ENCODE assay signal across 20 cellular contexts in the genomic region with DNA sequence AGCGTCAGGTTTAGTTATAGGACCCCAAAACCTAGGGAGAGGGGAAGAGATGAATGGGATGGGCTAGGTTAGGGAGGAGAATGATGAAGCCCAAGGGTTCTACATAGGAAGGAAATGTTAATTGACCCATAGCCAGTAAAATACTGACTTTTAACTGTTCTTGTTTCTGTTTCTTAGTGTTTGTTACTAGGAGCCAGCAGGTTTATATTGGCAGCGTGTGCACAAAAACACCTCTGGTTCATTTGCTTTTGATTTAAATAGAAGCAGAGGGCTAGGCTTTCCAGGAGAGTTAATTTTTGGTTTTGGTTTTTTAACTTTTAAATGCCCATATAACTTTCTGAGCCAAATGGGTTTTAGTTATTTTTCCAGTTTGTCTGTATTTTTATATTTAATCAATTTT. TPM values are rescaled to one million over a fixed set of nuclear protein-coding genes. Genes with fewer than 3 reads are reported as not detected.
DNase-seq lines count a peak whose midpoint lies in the region; ATAC-seq, FAIRE-seq and TF ChIP-seq lines count a peak whose summit lies in the region.
"Had no signal": no experiment of that assay in that cellular context is flagged by ENCODE, and none has a peak within 500 bp of the region (broad histone marks: within the 10 kb centered on the region; RNA-seq: fewer than 3 reads in every experiment).

No MANE protein-coding gene starts in this region.

- H3K4me1 ChIP-seq in right lobe of liver: peaks cover 0 to 46% (median 19%) of the 10 kb centered on the region in 4 donors
- peaks cover 42% of the 10 kb centered on the region for H3K4me1 ChIP-seq in HepG2 (ENCODE audit: insufficient read depth, low read length)
- H3K4me1 ChIP-seq in smooth muscle cell (ENCODE audit: low read depth): peaks cover 30% of the 10 kb centered on the region

- H4K20me1 ChIP-seq in HepG2 (ENCODE audit: insufficient read depth, low read length): peaks cover 10% of the 10 kb centered on the region
- H4K20me1 ChIP-seq in smooth muscle cell (ENCODE audit: low read depth): peaks cover 96% of the 10 kb centered on the region

- H3K4me2 ChIP-seq in HepG2 (ENCODE audit: low read depth, low read length) (no peak overlapping the region), smooth muscle cell (no peak overlapping the region)
- H3K4me2 ChIP-seq: A549 had no signal

- H3K27me3 ChIP-seq in right lobe of liver: no peaks in the 10 kb centered on the region
- no peaks in the 10 kb centered on the region for H3K27me3 ChIP-seq in HepG2 (ENCODE audit: control insufficient read depth in 1 of 2, insufficient read depth in 2 of 2, low read length in 2 of 2)
- no peaks in the 10 kb centered on the region for H3K27me3 ChIP-seq in smooth muscle cell (ENCODE audit: low read depth)
- H3K27me3 ChIP-seq: SJCRH30 had no signal

- FAIRE-seq in HepG2 (lab: Jason Lieb, UNC): no peak
- FAIRE-seq: A549 had no signal

- TF ChIP-seq EP300 in HepG2 (IDR thresholded peaks at IDR 0.05; ENCODE audit: low read depth in 2 of 2, low read length in 2 of 2) (no peak), HepG2 (CRISPR knock-in tag; IDR thresholded peaks at IDR 0.05; ENCODE audit: borderline replicate concordance) (no peak)

- no peak overlapping the region for H2AFZ ChIP-seq in HepG2 (ENCODE audit: low read length)
- H2AFZ ChIP-seq in smooth muscle cell (ENCODE audit: low read depth): no peak overlapping the region

- DNase-seq in right lobe of liver: no peak
- no peak for DNase-seq in HepG2 (ENCODE audit: low spot score)
- DNase-seq in dermis blood vessel endothelial cell: peak; percentile 3
- no peak for DNase-seq in smooth muscle cell (lab: John Stamatoyannopoulos, UW; ENCODE audit: unreplicated experiment)
- no peak for DNase-seq in NOMO-1 (lab: John Stamatoyannopoulos, UW; ENCODE audit: unreplicated experiment in 2 of 2)
- no peak for DNase-seq in medulla oblongata (ENCODE audit: extremely low spot score)
- DNase-seq: DMS79; KG1; NCI-H1105 treated with DMSO at 0.1 percent for 48 hours; NCI-H2029 treated with DMSO at 0.1 percent for 48 hours; NCI-H2171; NCI-H345; NCI-H524; NCI-H774; NK-92 treated with Interleukin-12 subunit alpha and Interleukin-12 subunit beta, amount 100 ng/mL, for 24 hours; SJCRH30 had no signal

- no peaks in the 10 kb centered on the region for H3K9me3 ChIP-seq in right lobe of liver
- H3K9me3 ChIP-seq in HepG2 (ENCODE audit: low read length): no peaks in the 10 kb centered on the region
- no peaks in the 10 kb centered on the region for H3K9me3 ChIP-seq in smooth muscle cell (replicated peaks; ENCODE audit: low read depth)
- H3K9me3 ChIP-seq: A549, HAP-1, SJCRH30 had no signal

- H3K4me3 ChIP-seq in right lobe of liver (no peak overlapping the region), HepG2 (replicated peaks in 1 of 3; ENCODE audit: insufficient read depth in 1 of 3, low read depth in 2 of 3, low read length in 3 of 3) (no peak overlapping the region), smooth muscle cell (no peak overlapping the region)
- H3K4me3 ChIP-seq: A549, HAP-1, SJCRH30 had no signal

- in situ Hi-C loops in HepG2 (cut with HindIII; ENCODE audit: extremely low pct_ligation_motif_present, low pct_unique_long_range_greater_than_20kb): no loop called here

- H3K9ac ChIP-seq in HepG2 (ENCODE audit: insufficient read depth, low read depth, low read length) (no peak overlapping the region), smooth muscle cell (ENCODE audit: low read depth) (no peak overlapping the region)

- peak in 3 of 4 donors; percentile 15 to 34 (median 34) for ATAC-seq in right lobe of liver
- ATAC-seq in HepG2: no peak
- no peak for ATAC-seq in GM18870 (IDR thresholded peaks at IDR 0.05; ENCODE audit: unreplicated experiment)
- ATAC-seq: A549, Panc1 had no signal

- POLR2A ChIA-PET in HepG2 (lab: Yijun Ruan, JAX): no interaction called here

- no TSS peak for BruUV-seq in HepG2 (replicated peaks; lab: Mats Ljungman, UMichigan)

- peaks cover 19% of the 10 kb centered on the region for H3F3A ChIP-seq in smooth muscle cell (ENCODE audit: low read depth)

- H3K79me2 ChIP-seq in HepG2 (ENCODE audit: insufficient read depth, low read length): peaks cover 45% of the 10 kb centered on the region
- peaks cover 93% of the 10 kb centered on the region for H3K79me2 ChIP-seq in smooth muscle cell (ENCODE audit: low read depth)

- WGBS in right lobe of liver (ENCODE audit: insufficient coverage, low coverage, low lambda C conversion rate, missing lambda C conversion rate): 27% methylated on average over 2 of the region's 2 CpGs
- WGBS in HepG2 (ENCODE audit: low lambda C conversion rate): 93% methylated on average over 2 of the region's 2 CpGs
- 92% methylated on average over 2 of the region's 2 CpGs for WGBS in smooth muscle cell (ENCODE audit: low lambda C conversion rate)

- no peak for TF ChIP-seq RAD21 in HepG2 (CRISPR knock-in tag; IDR thresholded peaks at IDR 0.05)

- H3K27ac ChIP-seq in right lobe of liver: no peak overlapping the region
- no peak overlapping the region for H3K27ac ChIP-seq in HepG2 (ENCODE audit: extremely low read length, insufficient read depth, low read length)
- peak overlapping the region; percentile 81 for H3K27ac ChIP-seq in smooth muscle cell (ENCODE audit: low read depth)
- H3K27ac ChIP-seq: SJCRH30 had no signal

- H3K36me3 ChIP-seq in right lobe of liver (peaks cover 0 to 33% (median 9%) of the 10 kb centered on the region in 4 donors), HepG2 (replicated peaks in 1 of 2; ENCODE audit: control insufficient read depth in 1 of 2, insufficient read depth in 2 of 2, low read length in 2 of 2) (peaks cover 2 to 39% of the 10 kb centered on the region in 2 experiments), smooth muscle cell (ENCODE audit: low read depth) (peaks cover 23% of the 10 kb centered on the region)

- intact Hi-C loops in right lobe of liver (cut with DNase I) (no loop called here), HepG2 (cut with micrococcal nuclease; ENCODE audit: unreplicated experiment) (no loop called here)

- no peak for TF ChIP-seq CTCF in right lobe of liver (IDR thresholded peaks at IDR 0.05)
- no peak for TF ChIP-seq CTCF in HepG2 (CRISPR knock-in tag; IDR thresholded peaks at IDR 0.05)
- TF ChIP-seq CTCF in smooth muscle cell (IDR thresholded peaks at IDR 0.05; ENCODE audit: borderline replicate concordance, insufficient read depth, poor library complexity, severe bottlenecking): no peak

- CTCF ChIA-PET in HepG2 (lab: Yijun Ruan, JAX; ENCODE audit: low intra/inter-chr PET ratio, low total read pairs): no interaction called here

- TF ChIP-seq POLR2A in right lobe of liver (IDR thresholded peaks at IDR 0.05): no peak
- no peak for TF ChIP-seq POLR2A in HepG2 (IDR thresholded peaks at IDR 0.05; ENCODE audit: insufficient read depth in 1 of 2, low read depth in 2 of 2, low read length in 2 of 2)

TF ChIP-seq in HepG2, 621 proteins besides CTCF, POLR2A, EP300 and RAD21 (continues in another document):
- TF ChIP-seq, protein P1, sequence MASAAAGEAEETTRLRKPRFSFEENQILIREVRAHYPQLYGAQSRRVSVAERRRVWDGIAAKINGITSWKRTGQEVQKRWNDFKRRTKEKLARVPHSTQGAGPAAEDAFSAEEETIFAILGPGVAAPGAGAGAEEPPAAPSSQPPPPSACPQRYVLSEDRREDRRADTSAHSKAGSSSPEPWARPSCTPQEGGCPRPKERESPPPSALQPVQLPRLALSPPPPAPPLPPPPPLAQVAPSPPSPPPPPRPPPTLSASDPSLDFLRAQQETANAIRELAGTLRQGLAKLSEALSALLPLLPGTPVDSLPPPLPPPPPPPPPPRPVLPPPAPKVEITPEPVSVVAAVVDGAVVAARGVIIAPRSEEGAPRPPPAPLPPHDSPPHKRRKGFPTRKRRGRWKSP (CRISPR knock-in tag; IDR thresholded peaks at IDR 0.05): no peak
- TF ChIP-seq, protein P2, sequence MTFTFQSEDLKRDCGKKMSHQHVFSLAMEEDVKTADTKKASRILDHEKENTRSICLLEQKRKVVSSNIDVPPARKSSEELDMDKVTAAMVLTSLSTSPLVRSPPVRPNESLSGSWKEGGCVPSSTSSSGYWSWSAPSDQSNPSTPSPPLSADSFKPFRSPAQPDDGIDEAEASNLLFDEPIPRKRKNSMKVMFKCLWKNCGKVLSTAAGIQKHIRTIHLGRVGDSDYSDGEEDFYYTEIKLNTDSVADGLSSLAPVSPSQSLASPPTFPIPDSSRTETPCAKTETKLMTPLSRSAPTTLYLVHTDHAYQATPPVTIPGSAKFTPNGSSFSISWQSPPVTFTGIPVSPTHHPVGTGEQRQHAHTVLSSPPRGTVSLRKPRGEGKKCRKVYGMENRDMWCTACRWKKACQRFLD (CRISPR knock-in tag; IDR thresholded peaks at IDR 0.05; ENCODE audit: borderline replicate concordance): no peak
- TF ChIP-seq KMT2A (CRISPR knock-in tag; IDR thresholded peaks at IDR 0.05): no peak
- no peak for TF ChIP-seq MTA1 (CRISPR knock-in tag; IDR thresholded peaks at IDR 0.05; ENCODE audit: borderline replicate concordance)

RNA-seq across cellular contexts. Expression of a gene that starts 8.0 kb away (rescaled TPM):
- total RNA-seq in right lobe of liver: 10 to 100 TPM; 39.2 to 63.8 (median 47.4) TPM
- total RNA-seq in HepG2 (2016; rRNA removed; fragmentation: Illumina TruSeq; extraction: Trizol): 98.9 and 177 TPM in 2 replicates
- 15.4 and 20.0 TPM in 2 replicates for total RNA-seq in HepG2 (2016; cell fraction: cytosol; rRNA removed; fragmentation: Illumina TruSeq; extraction: Trizol; ENCODE audit: low read depth)
- 99.7 and 175 TPM in 2 replicates for total RNA-seq in HepG2 (2016; cell fraction: insoluble cytoplasmic fraction; rRNA removed; fragmentation: Illumina TruSeq; extraction: Trizol)
- 41.7 and 45.4 TPM in 2 replicates for total RNA-seq in HepG2 (2016; cell fraction: membrane; rRNA removed; fragmentation: Illumina TruSeq; extraction: Trizol)
- total RNA-seq in HepG2 (2016; cell fraction: nucleus; rRNA removed; fragmentation: Illumina TruSeq; extraction: Trizol): 83.0 and 86.5 TPM in 2 replicates
- 78.8 and 95.2 TPM in 2 replicates for polyA plus RNA-seq in HepG2 (2011; rRNA removed)
- 51.1 and 75.1 TPM in 2 replicates for polyA plus RNA-seq in HepG2 (2011; cell fraction: cytosol; rRNA removed)
- polyA plus RNA-seq in HepG2 (2011; cell fraction: nucleus; rRNA removed): 20.4 and 20.8 TPM in 2 replicates
- 60.1 and 77.8 TPM in 2 replicates for polyA plus RNA-seq in HepG2 (2012)
- polyA plus RNA-seq in HepG2 (2016; cell fraction: cytosol; fragmentation: Illumina TruSeq; extraction: Trizol; ENCODE audit: low read depth): 5.9 and 6.6 TPM in 2 replicates
- 137 and 142 TPM in 2 replicates for polyA plus RNA-seq in HepG2 (2016; cell fraction: insoluble cytoplasmic fraction; fragmentation: Illumina TruSeq; extraction: Trizol; ENCODE audit: low read depth)
- 15.0 and 16.7 TPM in 2 replicates for polyA plus RNA-seq in HepG2 (2016; cell fraction: membrane; fragmentation: Illumina TruSeq; extraction: Trizol; ENCODE audit: low read depth)
- polyA plus RNA-seq in HepG2 (2016; cell fraction: nucleus; fragmentation: Illumina TruSeq; extraction: Trizol; ENCODE audit: insufficient read depth, low read depth): 48.0 and 52.6 TPM in 2 replicates
- polyA minus RNA-seq in HepG2 (2011; rRNA and poly(A)+ RNA removed; ENCODE audit: low replicate concordance): 114 and 126 TPM in 2 replicates
- polyA minus RNA-seq in HepG2 (2011; cell fraction: cytosol; rRNA and poly(A)+ RNA removed): 36.9 and 45.1 TPM in 2 replicates
- 152 and 235 TPM in 2 replicates for polyA minus RNA-seq in HepG2 (2011; cell fraction: nucleus; rRNA and poly(A)+ RNA removed)
- 77.6 and 88.8 TPM in 2 replicates for total RNA-seq in dermis blood vessel endothelial cell
- 81.6 and 112 TPM in 2 replicates for total RNA-seq in smooth muscle cell
- 71.0 and 80.4 TPM in 2 replicates for polyA plus RNA-seq in smooth muscle cell

Comparison
In these comparisons a context has a peak if more than half of its experiments do, and no peak if none do; other contexts are left out.
1. ATAC-seq: peak in right lobe of liver (3 of 4); none in HepG2 (single experiment) and GM18870 (single experiment).